Comparison of ENCODE assay signal across 1 cellular context in genomic region chr17:4742133-4742532, GRCh38.
TF ChIP-seq lines count a peak whose summit lies in the region.

No MANE protein-coding gene starts in this region.

TF ChIP-seq in IMR-90, 13 proteins besides CTCF, POLR2A, EP300 and RAD21:
- TF ChIP-seq CEBPB (IDR thresholded peaks at IDR 0.05; ENCODE audit: low read depth, low read length) (no peak), MXI1 (IDR thresholded peaks at IDR 0.05; ENCODE audit: borderline replicate concordance, low read depth, low read length) (no peak), NFE2L2 (IDR thresholded peaks at IDR 0.05; ENCODE audit: low read depth, low read length) (no peak), CHD1 (IDR thresholded peaks at IDR 0.05; ENCODE audit: low read depth, low read length) (no peak)
